Comparison of ENCODE assay signal across 10 cellular contexts in the genomic region with DNA sequence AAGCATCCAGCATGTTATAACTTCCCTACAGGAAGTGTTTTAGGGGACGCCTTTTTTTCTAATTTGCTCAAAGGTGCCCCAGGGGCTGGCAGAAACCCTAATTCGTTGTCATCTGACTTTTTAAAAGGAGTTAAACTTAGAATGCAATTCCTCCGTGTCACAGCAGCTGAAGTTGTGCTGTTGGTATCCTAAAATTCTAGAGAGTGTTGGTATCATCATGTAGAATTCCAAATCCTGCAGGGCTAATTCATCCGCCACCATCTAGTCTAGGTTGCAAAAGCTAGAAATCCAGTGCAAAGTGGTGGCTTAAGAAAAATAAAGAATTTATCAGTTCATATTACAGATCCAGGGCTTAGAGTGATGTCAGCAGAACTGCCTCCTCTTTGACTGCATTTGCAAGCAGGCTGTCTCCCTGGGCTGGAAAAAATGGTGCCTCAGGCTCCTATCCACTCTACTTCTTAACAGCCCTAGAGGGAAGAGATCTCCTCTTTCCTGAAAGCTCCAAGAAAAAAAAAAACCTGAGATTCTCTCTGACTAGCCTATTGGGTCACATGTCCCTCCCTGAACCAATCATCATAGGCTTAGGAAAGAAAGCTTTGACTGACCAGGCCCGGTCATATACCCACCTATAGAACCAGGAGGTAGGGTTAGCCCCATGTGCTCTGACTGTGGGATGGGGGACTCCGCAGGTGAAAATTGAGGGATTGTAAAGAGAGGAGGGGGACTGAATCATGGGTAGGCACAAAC.
DNase-seq lines count a peak whose midpoint lies in the region; ATAC-seq and TF ChIP-seq lines count a peak whose summit lies in the region.
"Had no signal": no experiment of that assay in that cellular context is flagged by ENCODE, and none has a peak within 500 bp of the region (broad histone marks: within the 10 kb centered on the region; RNA-seq: fewer than 3 reads in every experiment).

No MANE protein-coding gene starts in this region.

- H3K27me3 ChIP-seq in OCI-LY3 (ENCODE audit: low read depth, low read length) = peaks cover 6% of the 10 kb centered on the region; the same call in 1 of the 2 replicates
- no peaks in the 10 kb centered on the region for H3K27me3 ChIP-seq in thyroid gland

- H3K4me1 Mint-ChIP-seq in activated T-cell treated with anti-CD3 and anti-CD28 coated beads, Interleukin-2, amount 50 U/mL, for 24 hours (ENCODE audit: low read depth) = peaks cover 24% of the 10 kb centered on the region
- H3K4me1 Mint-ChIP-seq in stimulated activated naive B cell treated with anti-CD40 and anti-IgM and Interleukin-4, amounts not matched to agents 10 μg/mL and 1 μg/mL and 100 μg/mL, for 72 hours = peaks cover 16 to 40% of the 10 kb centered on the region in 2 donors

- H3K9me3 ChIP-seq in OCI-LY3 (ENCODE audit: insufficient read depth, low read length) (no peaks in the 10 kb centered on the region), thyroid gland (no peaks in the 10 kb centered on the region)

- H3K4me2 ChIP-seq in OCI-LY3 (ENCODE audit: low read length) = peak overlapping the region; percentile 86

- H3K36me3 ChIP-seq in OCI-LY3 (replicated peaks; ENCODE audit: low read depth, low read length) (no peaks in the 10 kb centered on the region), thyroid gland (no peaks in the 10 kb centered on the region)

- DNase-seq in activated T-cell treated with anti-CD3 and anti-CD28 coated beads, Interleukin-2, amount 50 U/mL, for 24 hours = no peak
- no peak for DNase-seq in activated T-cell treated with anti-CD3 and anti-CD28 coated beads for 4 hours
- peak; percentile 74 for DNase-seq in epidermal melanocyte (ENCODE audit: insufficient read length, low spot score)
- no peak for DNase-seq in stimulated activated naive B cell treated with anti-CD40 and anti-IgM and Interleukin-4, amounts not matched to agents 10 μg/mL and 1 μg/mL and 100 μg/mL, for 72 hours
- no peak for DNase-seq in kidney tubule cell (ENCODE audit: low spot score)
- DNase-seq in NCI-H526 treated with DMSO at 0.1 percent for 48 hours (lab: John Stamatoyannopoulos, UW) = no peak
- no peak for DNase-seq in thyroid gland

- H3K27ac ChIP-seq in OCI-LY3 (ENCODE audit: low read length) (peak overlapping the region; percentile 28; the same call in 1 of the 2 replicates), thyroid gland (no peak overlapping the region)

- no peak for TF ChIP-seq CTCF in OCI-LY3 (IDR thresholded peaks at IDR 0.05; ENCODE audit: low read depth, low read length)
- TF ChIP-seq CTCF in thyroid gland (IDR thresholded peaks at IDR 0.05) = peak in 3 of 6 experiments; percentile 2 to 43 (median 2)

- H2AFZ ChIP-seq in OCI-LY3 (ENCODE audit: low read depth, low read length) = peak overlapping the region; percentile 76

- H3K9ac ChIP-seq in OCI-LY3 (ENCODE audit: low read length) = peak overlapping the region; percentile 50

- H3K27me3 Mint-ChIP-seq in activated T-cell treated with anti-CD3 and anti-CD28 coated beads, Interleukin-2, amount 50 U/mL, for 24 hours = no peaks in the 10 kb centered on the region
- no peaks in the 10 kb centered on the region for H3K27me3 Mint-ChIP-seq in stimulated activated naive B cell treated with anti-CD40 and anti-IgM and Interleukin-4, amounts not matched to agents 10 μg/mL and 1 μg/mL and 100 μg/mL, for 72 hours
- H3K27me3 Mint-ChIP-seq: central memory CD8-positive, alpha-beta T cell had no signal

- intact Hi-C loops in thyroid gland (cut with DNase I) = loop anchor here (10.0 kb wide), 1 partner anchor 90 kb away; no protein-coding TSS in a partner anchor

- peaks cover 3% of the 10 kb centered on the region for H3K9me3 Mint-ChIP-seq in activated T-cell treated with anti-CD3 and anti-CD28 coated beads, Interleukin-2, amount 50 U/mL, for 24 hours
- peaks cover 0 to 2% of the 10 kb centered on the region in 2 donors for H3K9me3 Mint-ChIP-seq in stimulated activated naive B cell treated with anti-CD40 and anti-IgM and Interleukin-4, amounts not matched to agents 10 μg/mL and 1 μg/mL and 100 μg/mL, for 72 hours
- H3K9me3 Mint-ChIP-seq: central memory CD8-positive, alpha-beta T cell had no signal

- H3K4me3 ChIP-seq in OCI-LY3 (ENCODE audit: low read length) = peak overlapping the region; percentile 74
- no peak overlapping the region for H3K4me3 ChIP-seq in thyroid gland (replicated peaks in 1 of 3)
- H3K4me3 ChIP-seq: skin epidermis had no signal

- WGBS in thyroid gland, 2 donors = 45 to 46% methylated on average over 6 of the region's 6 CpGs

- H4K20me1 ChIP-seq in OCI-LY3 (ENCODE audit: insufficient read depth, low read length) = no peaks in the 10 kb centered on the region

- H3K4me1 ChIP-seq in OCI-LY3 (ENCODE audit: low read length) (peaks cover 33% of the 10 kb centered on the region), thyroid gland (no peaks in the 10 kb centered on the region)

- H3K36me3 Mint-ChIP-seq in activated T-cell treated with anti-CD3 and anti-CD28 coated beads, Interleukin-2, amount 50 U/mL, for 24 hours (ENCODE audit: low read depth) = no peaks in the 10 kb centered on the region
- H3K36me3 Mint-ChIP-seq in stimulated activated naive B cell treated with anti-CD40 and anti-IgM and Interleukin-4, amounts not matched to agents 10 μg/mL and 1 μg/mL and 100 μg/mL, for 72 hours = no peaks in the 10 kb centered on the region

- TF ChIP-seq POLR2A in thyroid gland (IDR thresholded peaks at IDR 0.05) = no peak

- H3K27ac Mint-ChIP-seq in activated T-cell treated with anti-CD3 and anti-CD28 coated beads, Interleukin-2, amount 50 U/mL, for 24 hours = peak overlapping the region; percentile 78
- no peak overlapping the region for H3K27ac Mint-ChIP-seq in stimulated activated naive B cell treated with anti-CD40 and anti-IgM and Interleukin-4, amounts not matched to agents 10 μg/mL and 1 μg/mL and 100 μg/mL, for 72 hours

- no peak for ATAC-seq in stimulated activated naive B cell treated with anti-CD40 and anti-IgM and Interleukin-4, amounts not matched to agents 10 μg/mL and 1 μg/mL and 100 μg/mL, for 72 hours (replicated peaks)

- no peaks in the 10 kb centered on the region for H3K79me2 ChIP-seq in OCI-LY3 (ENCODE audit: low read length)

- no peak overlapping the region for H3K4me3 Mint-ChIP-seq in activated T-cell treated with anti-CD3 and anti-CD28 coated beads, Interleukin-2, amount 50 U/mL, for 24 hours
- H3K4me3 Mint-ChIP-seq in stimulated activated naive B cell treated with anti-CD40 and anti-IgM and Interleukin-4, amounts not matched to agents 10 μg/mL and 1 μg/mL and 100 μg/mL, for 72 hours = peak overlapping the region; percentile 59 to 74
- H3K4me3 Mint-ChIP-seq: central memory CD8-positive, alpha-beta T cell had no signal
